ENCODE assay signal across 1 cellular context in genomic region chr5:172770675-172771438, GRCh38.
TF ChIP-seq lines count a peak whose summit lies in the region.

Gene DUSP1 (minus strand): TSS chr5:172771195. CDS start chr5:172770952, 243 bp downstream.

TF ChIP-seq in HepG2, 621 proteins besides CTCF, POLR2A, EP300 and RAD21 (continued from another document and continues in another):
- no peak for TF ChIP-seq ZBTB37 (CRISPR knock-in tag; IDR thresholded peaks at IDR 0.05)
- peak; percentile 95 for TF ChIP-seq REPIN1 (CRISPR knock-in tag; IDR thresholded peaks at IDR 0.05; ENCODE audit: borderline replicate concordance, low read depth)
- no peak for TF ChIP-seq ZKSCAN5 (CRISPR knock-in tag; IDR thresholded peaks at IDR 0.05)
- TF ChIP-seq ZBTB40 (IDR thresholded peaks at IDR 0.05): no peak
- TF ChIP-seq ZBTB40 (CRISPR knock-in tag; IDR thresholded peaks at IDR 0.05): no peak; the same call in 1 of the 2 replicates
- TF ChIP-seq ATF2 (CRISPR knock-in tag; IDR thresholded peaks at IDR 0.05): peak; percentile 97
- peak; percentile 82; the same call in 1 of the 2 replicates for TF ChIP-seq ZGPAT (CRISPR knock-in tag; IDR thresholded peaks at IDR 0.05)
- no peak for TF ChIP-seq SNRNP70 (IDR thresholded peaks at IDR 0.05; ENCODE audit: low read depth, low read length)
- peak; percentile 41; the same call in 1 of the 2 replicates for TF ChIP-seq HIVEP1 (CRISPR knock-in tag; IDR thresholded peaks at IDR 0.05)
- TF ChIP-seq ATRX (CRISPR knock-in tag; IDR thresholded peaks at IDR 0.05; ENCODE audit: borderline replicate concordance): no peak
- no peak for TF ChIP-seq ZFP36L2 (CRISPR knock-in tag; IDR thresholded peaks at IDR 0.05)
- peak; percentile 85 for TF ChIP-seq PHF8 (CRISPR knock-in tag; IDR thresholded peaks at IDR 0.05)
- TF ChIP-seq NCOA2 (CRISPR knock-in tag; IDR thresholded peaks at IDR 0.05): peak; percentile 40; the same call in 1 of the 2 replicates
- no peak for TF ChIP-seq PCBP2 (optimal IDR thresholded peaks at IDR 0.05; ENCODE audit: low read depth, low read length, poor library complexity, severe bottlenecking)
- TF ChIP-seq MTA1 (CRISPR knock-in tag; IDR thresholded peaks at IDR 0.05; ENCODE audit: borderline replicate concordance): peak; percentile 20; the same call in 1 of the 2 replicates
- TF ChIP-seq MAFK (conservative IDR thresholded peaks at IDR 0.05 in 1 of 2, IDR thresholded peaks at IDR 0.05 in 1 of 2; ENCODE audit: low read length in 2 of 2): no peak
- peak; percentile 61; the same call in 1 of the 2 replicates for TF ChIP-seq ZNF337 (CRISPR knock-in tag; IDR thresholded peaks at IDR 0.05; ENCODE audit: borderline replicate concordance, low read depth)
- TF ChIP-seq PRDM15 (CRISPR knock-in tag; IDR thresholded peaks at IDR 0.05): 0 out of 2 replicates have a peak, but pooled peaks have one; percentile 10
- peak; percentile 59; the same call in 1 of the 2 replicates for TF ChIP-seq ZMYM3 (CRISPR knock-in tag; IDR thresholded peaks at IDR 0.05)
- TF ChIP-seq KDM5B (CRISPR knock-in tag; IDR thresholded peaks at IDR 0.05; ENCODE audit: borderline replicate concordance): peak; percentile 33; the same call in 1 of the 2 replicates
- no peak for TF ChIP-seq RFX3 (CRISPR knock-in tag; IDR thresholded peaks at IDR 0.05)
- TF ChIP-seq MYPOP (CRISPR knock-in tag; IDR thresholded peaks at IDR 0.05): peak; percentile 87
- peak; percentile 88; the same call in 1 of the 2 replicates for TF ChIP-seq ZNF224 (CRISPR knock-in tag; IDR thresholded peaks at IDR 0.05)
- TF ChIP-seq ZNF766 (CRISPR knock-in tag; IDR thresholded peaks at IDR 0.05; ENCODE audit: borderline replicate concordance): no peak; the same call in 1 of the 2 replicates
- TF ChIP-seq ARHGAP35 (CRISPR knock-in tag; IDR thresholded peaks at IDR 0.05; ENCODE audit: borderline replicate concordance): no peak
- no peak for TF ChIP-seq ZNF138 (CRISPR knock-in tag; IDR thresholded peaks at IDR 0.05; ENCODE audit: low read depth)
- TF ChIP-seq DNMT3B (CRISPR knock-in tag; conservative IDR thresholded peaks at IDR 0.05): peak; percentile 93
- TF ChIP-seq AHR (CRISPR knock-in tag; IDR thresholded peaks at IDR 0.05): peak; percentile 18; the same call in 1 of the 2 replicates
- TF ChIP-seq KLF12 (CRISPR knock-in tag; IDR thresholded peaks at IDR 0.05; ENCODE audit: borderline replicate concordance): peak; percentile 51
- peak; percentile 93 for TF ChIP-seq AFF4 (CRISPR knock-in tag; IDR thresholded peaks at IDR 0.05)
- TF ChIP-seq GPN1 (CRISPR knock-in tag; IDR thresholded peaks at IDR 0.05; ENCODE audit: borderline replicate concordance): no peak; the same call in 1 of the 2 replicates
- TF ChIP-seq ZSCAN9 (CRISPR knock-in tag; IDR thresholded peaks at IDR 0.05; ENCODE audit: borderline replicate concordance): peak; percentile 94
- peak; percentile 90; the same call in 1 of the 2 replicates for TF ChIP-seq ZNF225 (CRISPR knock-in tag; IDR thresholded peaks at IDR 0.05)
- peak; percentile 80; the same call in 1 of the 2 replicates for TF ChIP-seq ZNF788 (CRISPR knock-in tag; IDR thresholded peaks at IDR 0.05; ENCODE audit: borderline replicate concordance)
- no peak for TF ChIP-seq SIX4 (CRISPR knock-in tag; IDR thresholded peaks at IDR 0.05)
- TF ChIP-seq ZFY (CRISPR knock-in tag; IDR thresholded peaks at IDR 0.05): peak; percentile 84
- TF ChIP-seq ZNF782 (CRISPR knock-in tag; IDR thresholded peaks at IDR 0.05; ENCODE audit: borderline replicate concordance): peak; percentile 53; the same call in 1 of the 2 replicates
- peak; percentile 83; the same call in 1 of the 2 replicates for TF ChIP-seq ZNF703 (CRISPR knock-in tag; IDR thresholded peaks at IDR 0.05; ENCODE audit: borderline replicate concordance)
